Comparison of ENCODE assay signal across 28 cellular contexts in the genomic region with DNA sequence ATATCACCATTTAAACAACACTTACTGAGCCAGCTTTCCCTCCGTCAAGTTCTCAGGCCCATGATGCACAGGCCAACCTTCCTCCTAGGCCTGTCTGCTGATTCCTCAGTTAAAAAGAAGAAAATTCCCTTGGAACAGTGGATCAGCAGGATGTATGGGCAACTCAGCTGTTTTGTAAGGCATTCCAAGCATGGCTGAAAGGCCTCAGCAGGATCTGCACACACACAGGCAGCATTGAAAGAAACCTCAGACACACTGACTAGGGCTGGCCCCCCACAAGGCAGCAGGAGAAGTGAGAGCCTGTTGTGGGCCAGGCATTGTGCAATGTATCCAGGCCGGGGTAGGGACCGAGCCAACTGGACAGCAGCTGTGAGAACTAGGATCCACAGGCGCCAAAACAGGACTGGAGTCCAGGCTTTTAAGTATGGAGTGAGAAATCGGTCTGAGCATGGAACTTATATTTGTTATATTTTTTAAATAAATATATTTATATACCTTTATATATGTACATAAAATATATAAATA.
DNase-seq lines count a peak whose midpoint lies in the region; ATAC-seq, FAIRE-seq and TF ChIP-seq lines count a peak whose summit lies in the region.
"Had no signal": no experiment of that assay in that cellular context is flagged by ENCODE, and none has a peak within 500 bp of the region (broad histone marks: within the 10 kb centered on the region; RNA-seq: fewer than 3 reads in every experiment).

No MANE protein-coding gene starts in this region.

- WGBS in right lobe of liver (ENCODE audit: insufficient coverage, low coverage, low lambda C conversion rate, missing lambda C conversion rate), result 79% methylated on average over 5 of the region's 5 CpGs
- 38% methylated on average over 5 of the region's 5 CpGs for WGBS in HepG2 (ENCODE audit: low lambda C conversion rate)
- 91 to 100% methylated on average over 1 to 4 of the region's 5 CpGs for WGBS in endodermal cell (ENCODE audit: insufficient coverage in 1 of 2, insufficient read length in 1 of 2), 2 experiments
- WGBS in mesendoderm (ENCODE audit: extremely low coverage, insufficient coverage, low lambda C conversion rate), result no CpG with 5 or more reads among the region's 5 CpGs

- H3K27ac Mint-ChIP-seq in endodermal cell, result no peak overlapping the region
- H3K27ac Mint-ChIP-seq: CD4-positive, alpha-beta memory T cell; HFFc6 had no signal

- in situ Hi-C loops in HepG2 (cut with HindIII; ENCODE audit: extremely low pct_ligation_motif_present, low pct_unique_long_range_greater_than_20kb) (no loop called here), GM13976 (cut with MboI; ENCODE audit: low sequenced_read_pairs, unreplicated experiment) (no loop called here)

- TF ChIP-seq CTCF in right lobe of liver (IDR thresholded peaks at IDR 0.05) (no peak), HepG2 (CRISPR knock-in tag; IDR thresholded peaks at IDR 0.05) (no peak), endodermal cell (conservative IDR thresholded peaks at IDR 0.05) (no peak), Peyer's patch (IDR thresholded peaks at IDR 0.05) (no peak), GM13976 (IDR thresholded peaks at IDR 0.05; ENCODE audit: borderline replicate concordance, control extremely low read depth, extremely low read depth, insufficient read depth, missing control alignments) (no peak)

- TF ChIP-seq EP300 in HepG2 (IDR thresholded peaks at IDR 0.05; ENCODE audit: low read depth in 2 of 2, low read length in 2 of 2), result no peak
- no peak for TF ChIP-seq EP300 in HepG2 (CRISPR knock-in tag; IDR thresholded peaks at IDR 0.05; ENCODE audit: borderline replicate concordance)

- H3K36me3 ChIP-seq in right lobe of liver, result no peaks in the 10 kb centered on the region
- no peaks in the 10 kb centered on the region for H3K36me3 ChIP-seq in HepG2 (replicated peaks in 1 of 2; ENCODE audit: control insufficient read depth in 1 of 2, insufficient read depth in 2 of 2, low read length in 2 of 2)
- no peaks in the 10 kb centered on the region for H3K36me3 ChIP-seq in endodermal cell (ENCODE audit: control insufficient read depth, insufficient read depth, low read length)
- H3K36me3 ChIP-seq in mesendoderm (ENCODE audit: control insufficient read depth, insufficient read depth, low read length), result no peaks in the 10 kb centered on the region
- H3K36me3 ChIP-seq in Peyer's patch, result no peaks in the 10 kb centered on the region
- H3K36me3 ChIP-seq: BLaER1 had no signal

- CTCF ChIA-PET in HepG2 (lab: Yijun Ruan, JAX; ENCODE audit: low intra/inter-chr PET ratio, low total read pairs), result no interaction called here

- ATAC-seq in right lobe of liver (peak in 3 of 4 donors; percentile 41 to 76 (median 65)), HepG2 (no peak)

- no peak overlapping the region for H2AFZ ChIP-seq in HepG2 (ENCODE audit: low read length)

- DNase-seq in right lobe of liver (peak in 1 of 3 donors; percentile 63), HepG2 (ENCODE audit: low spot score) (no peak), endodermal cell (peak; percentile 51), mesendoderm (peak; percentile 27), NCI-H2081 treated with DMSO at 0.1 percent for 48 hours (lab: John Stamatoyannopoulos, UW) (no peak), Peyer's patch (no peak), NCI-H82 treated with DMSO at 0.1 percent for 48 hours (lab: John Stamatoyannopoulos, UW; ENCODE audit: unreplicated experiment) (no peak), GM13976 (ENCODE audit: low spot score) (no peak)
- DNase-seq: ACHN; Caco-2; CD4-positive, alpha-beta memory T cell; DMS 273 treated with DMSO at 0.1 percent for 48 hours; DND-41; HFFc6; KBM-7; NCI-H1105; NCI-H146; NCI-H2029; NCI-H345; NCI-H526; SHP77; SW 1271 had no signal

- no peak overlapping the region for H2BK120ac ChIP-seq in mesendoderm (ENCODE audit: low read depth, low read length)

- no peaks in the 10 kb centered on the region for H4K20me1 ChIP-seq in HepG2 (ENCODE audit: insufficient read depth, low read length)
- H4K20me1 ChIP-seq: BLaER1 had no signal

- POLR2A ChIA-PET in HepG2 (lab: Yijun Ruan, JAX), result no interaction called here

- H3K4me3 ChIP-seq in right lobe of liver (no peak overlapping the region), HepG2 (replicated peaks in 1 of 3; ENCODE audit: insufficient read depth in 1 of 3, low read depth in 2 of 3, low read length in 3 of 3) (no peak overlapping the region), endodermal cell (ENCODE audit: low read length) (no peak overlapping the region), mesendoderm (ENCODE audit: low read length) (no peak overlapping the region), Peyer's patch (no peak overlapping the region)
- H3K4me3 ChIP-seq: BLaER1, SK-N-MC had no signal

- no peak overlapping the region for H2BK5ac ChIP-seq in mesendoderm (ENCODE audit: low read length)

- H3K4ac ChIP-seq in mesendoderm (ENCODE audit: low read depth, low read length), result no peak overlapping the region

- H3K79me2 ChIP-seq in HepG2 (ENCODE audit: insufficient read depth, low read length) (no peaks in the 10 kb centered on the region), mesendoderm (ENCODE audit: control insufficient read depth, insufficient read depth, low read length) (no peaks in the 10 kb centered on the region)

- peaks cover 2% of the 10 kb centered on the region for H3K27me3 Mint-ChIP-seq in endodermal cell (ENCODE audit: insufficient read depth)

- BruUV-seq in HepG2 (replicated peaks; lab: Mats Ljungman, UMichigan), result no TSS peak

- H3K9ac ChIP-seq in HepG2 (ENCODE audit: insufficient read depth, low read depth, low read length), result no peak overlapping the region
- H3K9ac ChIP-seq in endodermal cell (ENCODE audit: extremely low read depth, low read length, poor library complexity, severe bottlenecking), result no peak overlapping the region
- H3K9ac ChIP-seq in mesendoderm (ENCODE audit: low read length), result no peak overlapping the region
- H3K9ac ChIP-seq: BLaER1 had no signal

- H3K27me3 ChIP-seq in right lobe of liver (no peaks in the 10 kb centered on the region), HepG2 (ENCODE audit: control insufficient read depth in 1 of 2, insufficient read depth in 2 of 2, low read length in 2 of 2) (no peaks in the 10 kb centered on the region), endodermal cell (ENCODE audit: control insufficient read depth, insufficient read depth, low read length, poor library complexity, severe bottlenecking) (no peaks in the 10 kb centered on the region), mesendoderm (ENCODE audit: insufficient read depth, low read length, poor library complexity) (no peaks in the 10 kb centered on the region), Peyer's patch (no peaks in the 10 kb centered on the region)
- H3K27me3 ChIP-seq: BLaER1 had no signal

- H3K79me1 ChIP-seq in mesendoderm (ENCODE audit: low read length), result no peaks in the 10 kb centered on the region

- H3K4me3 Mint-ChIP-seq in endodermal cell, result no peak overlapping the region
- H3K4me3 Mint-ChIP-seq: CD4-positive, alpha-beta memory T cell; HFFc6 had no signal

- no peaks in the 10 kb centered on the region for H3K36me3 Mint-ChIP-seq in endodermal cell (ENCODE audit: low read depth)
- H3K36me3 Mint-ChIP-seq: CD4-positive, alpha-beta memory T cell had no signal

- no peak overlapping the region for H2AK5ac ChIP-seq in mesendoderm (ENCODE audit: low read length)

- no peak overlapping the region for H4K5ac ChIP-seq in mesendoderm (ENCODE audit: low read length)

- H3K27ac ChIP-seq in right lobe of liver (no peak overlapping the region), HepG2 (ENCODE audit: extremely low read length, insufficient read depth, low read length) (no peak overlapping the region), endodermal cell (ENCODE audit: low read depth, low read length) (no peak overlapping the region), mesendoderm (ENCODE audit: low read depth, low read length) (no peak overlapping the region), Peyer's patch (no peak overlapping the region)
- H3K27ac ChIP-seq: 22Rv1, BLaER1, SK-N-MC had no signal

- no peak overlapping the region for H2BK15ac ChIP-seq in mesendoderm (replicated peaks; ENCODE audit: low read depth)

- H3K18ac ChIP-seq in mesendoderm (ENCODE audit: low read length), result no peak overlapping the region

- no peak for TF ChIP-seq POLR2A in right lobe of liver (IDR thresholded peaks at IDR 0.05)
- TF ChIP-seq POLR2A in HepG2 (IDR thresholded peaks at IDR 0.05; ENCODE audit: insufficient read depth in 1 of 2, low read depth in 2 of 2, low read length in 2 of 2), result no peak
- no peak for TF ChIP-seq POLR2A in Peyer's patch (IDR thresholded peaks at IDR 0.05)

- no peak overlapping the region for H3K23ac ChIP-seq in mesendoderm (ENCODE audit: low read length)

- peaks cover 6% of the 10 kb centered on the region for H3K9me3 Mint-ChIP-seq in endodermal cell
- H3K9me3 Mint-ChIP-seq: HFFc6 had no signal

- intact Hi-C loops in right lobe of liver (cut with DNase I), result no loop called here
- intact Hi-C loops in HepG2 (cut with micrococcal nuclease; ENCODE audit: unreplicated experiment), result no loop called here

- H3K4me1 ChIP-seq in right lobe of liver, result no peaks in the 10 kb centered on the region
- no peaks in the 10 kb centered on the region for H3K4me1 ChIP-seq in HepG2 (ENCODE audit: insufficient read depth, low read length)
- H3K4me1 ChIP-seq in endodermal cell (ENCODE audit: control insufficient read depth, insufficient read depth, low read length), result no peaks in the 10 kb centered on the region
- no peaks in the 10 kb centered on the region for H3K4me1 ChIP-seq in mesendoderm (ENCODE audit: control insufficient read depth, low read depth, low read length)
- H3K4me1 ChIP-seq in Peyer's patch, result no peaks in the 10 kb centered on the region
- H3K4me1 ChIP-seq: BLaER1, Caco-2 had no signal

- no peak overlapping the region for H3K56ac ChIP-seq in mesendoderm (ENCODE audit: low read length)

- H3K9me3 ChIP-seq in right lobe of liver (no peaks in the 10 kb centered on the region), HepG2 (ENCODE audit: low read length) (no peaks in the 10 kb centered on the region), endodermal cell (ENCODE audit: control insufficient read depth, low read length) (no peaks in the 10 kb centered on the region), Peyer's patch (no peaks in the 10 kb centered on the region)
- H3K9me3 ChIP-seq: BLaER1, Caco-2 had no signal

- no peak for TF ChIP-seq RAD21 in HepG2 (CRISPR knock-in tag; IDR thresholded peaks at IDR 0.05)

- no peak for FAIRE-seq in HepG2 (lab: Jason Lieb, UNC)
- FAIRE-seq: GM12892, GM18507, H54 had no signal

- H3K4me1 Mint-ChIP-seq in endodermal cell, result no peaks in the 10 kb centered on the region
- H3K4me1 Mint-ChIP-seq: CD4-positive, alpha-beta memory T cell had no signal

- no peak overlapping the region for H3K4me2 ChIP-seq in HepG2 (ENCODE audit: low read depth, low read length)
- H3K4me2 ChIP-seq in mesendoderm (ENCODE audit: low read length), result no peak overlapping the region
- H3K4me2 ChIP-seq: BLaER1 had no signal

- H4K8ac ChIP-seq in mesendoderm (ENCODE audit: low read depth, low read length), result no peak overlapping the region

Comparison
In these comparisons a context has a peak if more than half of its experiments do, and no peak if none do; other contexts are left out.
1. DNase-seq: peak in endodermal cell (single experiment) and mesendoderm (single experiment); none in HepG2 (single experiment), NCI-H2081 treated with DMSO at 0.1 percent for 48 hours (single experiment), Peyer's patch (0 of 3), NCI-H82 treated with DMSO at 0.1 percent for 48 hours (single experiment) and GM13976 (single experiment).